Comparison of ENCODE assay signal across 20 cellular contexts in genomic region chr13:39783051-39783450, GRCh38.
A peak's percentile ranks its signal among the peaks of the same experiment; 100 is the strongest.
DNase-seq lines count a peak whose midpoint lies in the region; TF ChIP-seq lines count a peak whose summit lies in the region.
"Had no signal": no experiment of that assay in that cellular context is flagged by ENCODE, and none has a peak within 500 bp of the region (broad histone marks: within the 10 kb centered on the region; RNA-seq: fewer than 3 reads in every experiment).

No MANE protein-coding gene starts in this region.

- no peaks in the 10 kb centered on the region for H4K20me1 ChIP-seq in OCI-LY7 (ENCODE audit: insufficient read depth, low read length)

- no peak overlapping the region for H3K4me3 ChIP-seq in left ventricle myocardium inferior
- H3K4me3 ChIP-seq in right atrium auricular region, result no peak overlapping the region
- no peak overlapping the region for H3K4me3 ChIP-seq in OCI-LY7 (ENCODE audit: low read depth, low read length, poor library complexity, severe bottlenecking)
- H3K4me3 ChIP-seq: psoas muscle had no signal

- H3K27me3 ChIP-seq in left ventricle myocardium inferior (ENCODE audit: low read depth) (no peaks in the 10 kb centered on the region), right atrium auricular region (no peaks in the 10 kb centered on the region)
- H3K27me3 ChIP-seq: brain microvascular endothelial cell had no signal

- H3K79me2 ChIP-seq in OCI-LY7 (ENCODE audit: insufficient read depth, low read depth, low read length), result no peaks in the 10 kb centered on the region

- H3K9me2 ChIP-seq in OCI-LY7 (ENCODE audit: insufficient read depth, low read length), result no peaks in the 10 kb centered on the region

- H3K27ac ChIP-seq in left ventricle myocardium inferior (replicated peaks), result no peak overlapping the region
- H3K27ac ChIP-seq in right atrium auricular region, result no peak overlapping the region
- no peak overlapping the region for H3K27ac ChIP-seq in OCI-LY7 (ENCODE audit: low read depth, low read length, poor library complexity, severe bottlenecking)
- H3K27ac ChIP-seq: brain microvascular endothelial cell, KMS-11, psoas muscle had no signal

- no TSS peak for BruUV-seq in OCI-LY7 (replicated peaks; lab: Mats Ljungman, UMichigan)

- DNase-seq in left ventricle myocardium inferior (no peak), right atrium auricular region (ENCODE audit: low spot score) (no peak), OCI-LY7 (ENCODE audit: low spot score) (peak; percentile 24), dermis microvascular lymphatic vessel endothelial cell (ENCODE audit: low read depth in 2 of 2) (peak; percentile 59 to 68), NCI-H1105 treated with DMSO at 0.1 percent for 48 hours (lab: John Stamatoyannopoulos, UW) (no peak), GM03348 (ENCODE audit: low spot score) (no peak), NCI-H1417 treated with DMSO at 0.1 percent for 48 hours (lab: John Stamatoyannopoulos, UW) (no peak), kidney glomerular epithelial cell (lab: John Stamatoyannopoulos, UW) (no peak)
- DNase-seq: activated CD4-positive, CD25-positive, alpha-beta regulatory T cell treated with anti-CD3 and anti-CD28 coated beads, Interleukin-2, amount 50 U/mL, for 72 hours; activated CD8-positive, alpha-beta memory T cell treated with anti-CD3 and anti-CD28 coated beads, Interleukin-2, amount 50 U/mL, for 4 hours; activated naive CD4-positive, alpha-beta T cell; brain microvascular endothelial cell; effector CD4-positive, alpha-beta T cell; left ventricle myocardium superior; naive B cell; NCI-H1930; NCI-H774; psoas muscle; Right ventricle myocardium superior had no signal

- H3K36me3 ChIP-seq in left ventricle myocardium inferior (no peaks in the 10 kb centered on the region), right atrium auricular region (no peaks in the 10 kb centered on the region), OCI-LY7 (ENCODE audit: insufficient read depth, low read length) (no peaks in the 10 kb centered on the region)
- H3K36me3 ChIP-seq: brain microvascular endothelial cell had no signal

- intact Hi-C loops in left ventricle myocardium inferior (cut with micrococcal nuclease) (no loop called here), OCI-LY7 (cut with micrococcal nuclease; ENCODE audit: unreplicated experiment) (no loop called here)

- no peak overlapping the region for H2AFZ ChIP-seq in OCI-LY7 (ENCODE audit: low read length)

- H3K4me1 ChIP-seq in left ventricle myocardium inferior (peaks cover 30% of the 10 kb centered on the region), right atrium auricular region (peaks cover 0 to 7% of the 10 kb centered on the region in 2 donors), OCI-LY7 (ENCODE audit: insufficient read depth, low read length, poor library complexity, severe bottlenecking) (no peaks in the 10 kb centered on the region)
- H3K4me1 ChIP-seq: psoas muscle had no signal

- CTCF ChIA-PET in OCI-LY7 (lab: Charles Lee; ENCODE audit: unreplicated experiment), result no interaction called here

- POLR2A ChIA-PET in OCI-LY7 (lab: Charles Lee), result interaction anchor here (0.6 to 0.9 kb wide), 2 partner anchors 12 to 861 kb away, joined by 3 read pairs; no protein-coding TSS in a partner anchor

- peaks cover 9% of the 10 kb centered on the region for H3K9me3 ChIP-seq in left ventricle myocardium inferior (replicated peaks)
- peaks cover 0 to 4% of the 10 kb centered on the region in 2 donors for H3K9me3 ChIP-seq in right atrium auricular region
- H3K9me3 ChIP-seq in OCI-LY7 (ENCODE audit: low read length), result no peaks in the 10 kb centered on the region
- H3K9me3 ChIP-seq: psoas muscle had no signal

- H3K4me2 ChIP-seq in OCI-LY7 (ENCODE audit: low read length), result no peak overlapping the region
- H3K4me2 ChIP-seq: KMS-11 had no signal

- TF ChIP-seq CTCF in left ventricle myocardium inferior (IDR thresholded peaks at IDR 0.05; ENCODE audit: borderline replicate concordance), result peak; percentile 21
- peak in 1 of 2 donors; percentile 28 for TF ChIP-seq CTCF in right atrium auricular region (IDR thresholded peaks at IDR 0.05)
- TF ChIP-seq CTCF in OCI-LY7 (conservative IDR thresholded peaks at IDR 0.05; ENCODE audit: low read length), result peak; percentile 73

Comparison
In these comparisons a context has a peak if more than half of its experiments do, and no peak if none do; other contexts are left out.
1. DNase-seq: peak in OCI-LY7 (single experiment) and dermis microvascular lymphatic vessel endothelial cell (2 of 2); none in left ventricle myocardium inferior (single experiment), right atrium auricular region (single experiment), NCI-H1105 treated with DMSO at 0.1 percent for 48 hours (single experiment), GM03348 (single experiment), NCI-H1417 treated with DMSO at 0.1 percent for 48 hours (single experiment) and kidney glomerular epithelial cell (single experiment).